Comparison of ENCODE assay signal across 1 cellular context in genomic region chr1:12165342-12165741, GRCh38.
TF ChIP-seq lines count a peak whose summit lies in the region.

No MANE protein-coding gene starts in this region.

TF ChIP-seq in GM12878, 131 proteins besides CTCF, POLR2A, EP300 and RAD21 (continued from another document):
- no peak for TF ChIP-seq PRDM15 (CRISPR knock-in tag; IDR thresholded peaks at IDR 0.05)
- no peak for TF ChIP-seq CBFB (IDR thresholded peaks at IDR 0.05; ENCODE audit: low read depth)
- TF ChIP-seq JUNB (IDR thresholded peaks at IDR 0.05): no peak
- TF ChIP-seq MTA2 (IDR thresholded peaks at IDR 0.05; ENCODE audit: low read depth): no peak
- no peak for TF ChIP-seq RBBP5 (conservative IDR thresholded peaks at IDR 0.05)
